In the genomic region with DNA sequence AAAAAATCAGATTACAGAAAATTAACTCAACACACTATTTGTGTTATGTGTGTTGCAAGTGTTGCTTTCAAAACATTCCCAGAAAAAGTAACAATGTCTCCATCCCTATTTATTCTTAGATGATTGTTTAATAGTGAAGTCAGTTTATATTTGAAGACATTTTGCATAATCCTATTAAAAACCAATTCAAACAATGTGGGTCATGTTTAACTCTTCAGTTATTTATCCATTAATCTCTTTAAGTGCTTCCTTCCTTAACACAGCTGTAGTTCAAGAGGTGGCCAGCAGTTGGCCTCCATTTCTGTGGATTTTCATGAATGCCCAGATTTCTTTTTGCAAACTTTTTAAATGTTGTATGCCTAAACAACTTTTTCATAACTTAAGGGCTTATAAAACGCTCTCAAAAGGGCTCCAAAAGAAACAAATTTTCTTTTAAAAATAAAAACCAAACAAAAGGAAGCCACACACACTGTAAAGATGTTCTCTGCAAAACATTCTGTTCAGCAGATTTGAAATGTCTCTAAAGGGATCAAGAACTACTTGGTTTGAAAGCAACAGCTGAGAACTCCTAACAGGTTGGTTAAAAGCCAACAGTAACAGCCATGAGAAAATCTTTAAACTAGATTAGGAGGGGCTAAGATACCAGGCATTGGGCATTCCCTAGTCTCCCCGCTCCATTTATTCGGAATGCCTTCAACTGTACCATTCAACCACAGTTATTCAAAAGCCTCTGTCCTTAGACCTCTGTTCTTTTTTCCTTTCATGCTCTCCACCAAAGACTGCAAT, we compare ENCODE assay signal across 10 cellular contexts.
DNase-seq lines count a peak whose midpoint lies in the region; ATAC-seq, FAIRE-seq and TF ChIP-seq lines count a peak whose summit lies in the region.
"Had no signal": no experiment of that assay in that cellular context is flagged by ENCODE, and none has a peak within 500 bp of the region (broad histone marks: within the 10 kb centered on the region; RNA-seq: fewer than 3 reads in every experiment).

No MANE protein-coding gene starts in this region.

- H3K27me3 ChIP-seq in HAP-1 (ENCODE audit: low read depth) (no peaks in the 10 kb centered on the region), upper lobe of left lung (no peaks in the 10 kb centered on the region)

- H3K4me3 ChIP-seq in HAP-1 (no peak overlapping the region), upper lobe of left lung (no peak overlapping the region)

- 81 to 82% methylated on average over 3 of the region's 3 CpGs for WGBS in upper lobe of left lung, 2 donors

- H3K27ac ChIP-seq in upper lobe of left lung: peak overlapping the region in 3 of 4 donors; percentile 32 to 36 (median 32)

- no peak for ATAC-seq in upper lobe of left lung (ENCODE audit: low FRiP score in 2 of 2)
- ATAC-seq in GM18511 (IDR thresholded peaks at IDR 0.05; ENCODE audit: unreplicated experiment): no peak
- ATAC-seq in GM21423 (IDR thresholded peaks at IDR 0.05; ENCODE audit: unreplicated experiment): no peak
- no peak for ATAC-seq in GM18861 (IDR thresholded peaks at IDR 0.05; ENCODE audit: unreplicated experiment)
- ATAC-seq: T-helper 17 cell had no signal

- peaks cover under 1% of the 10 kb centered on the region; the same call in 1 of the 2 replicates for H3K36me3 ChIP-seq in HAP-1 (replicated peaks)
- H3K36me3 ChIP-seq in upper lobe of left lung: no peaks in the 10 kb centered on the region

- peak; percentile 51 for FAIRE-seq in TTC549 (lab: Jason Lieb, UNC)

- no peak for TF ChIP-seq EP300 in upper lobe of left lung (IDR thresholded peaks at IDR 0.05)

- peaks cover 2% of the 10 kb centered on the region for H3K9me3 Mint-ChIP-seq in glutamatergic neuron (ENCODE audit: unreplicated experiment)

- in situ Hi-C loops in HAP-1 (cut with MboI; ENCODE audit: low sequenced_read_pairs): no loop called here

- H3K9me3 ChIP-seq in HAP-1: no peaks in the 10 kb centered on the region
- peaks cover 0 to 5% (median 3%) of the 10 kb centered on the region in 4 donors for H3K9me3 ChIP-seq in upper lobe of left lung

- TF ChIP-seq CTCF in glutamatergic neuron (IDR thresholded peaks at IDR 0.05; ENCODE audit: partially characterized antibody, unreplicated experiment) (peak; percentile 79), upper lobe of left lung (IDR thresholded peaks at IDR 0.05) (peak in 4 of 6 experiments; percentile 24 to 34 (median 28))

- no peak overlapping the region for H3K4me3 Mint-ChIP-seq in glutamatergic neuron (ENCODE audit: unreplicated experiment)
- H3K4me3 Mint-ChIP-seq: T-helper 17 cell had no signal

- peak overlapping the region; percentile 5 for H3K27ac Mint-ChIP-seq in glutamatergic neuron (ENCODE audit: unreplicated experiment)
- H3K27ac Mint-ChIP-seq: T-helper 17 cell had no signal

- H3K4me1 ChIP-seq in HAP-1: peaks cover 6% of the 10 kb centered on the region
- peaks cover 12 to 29% (median 19%) of the 10 kb centered on the region in 4 donors for H3K4me1 ChIP-seq in upper lobe of left lung

- no peaks in the 10 kb centered on the region for H3K36me3 Mint-ChIP-seq in glutamatergic neuron (ENCODE audit: unreplicated experiment)

- DNase-seq in HAP-1 (ENCODE audit: low spot score in 2 of 2) (peak; percentile 13 to 40), glutamatergic neuron (peak; percentile 19), upper lobe of left lung (no peak)
- DNase-seq: activated gamma-delta T cell treated with Interleukin-2 at 50 U/mL for 16 hours, NCI-H1105, T-helper 17 cell had no signal

- peaks cover 4% of the 10 kb centered on the region for H3K4me1 Mint-ChIP-seq in glutamatergic neuron (ENCODE audit: low read depth, unreplicated experiment)

- TF ChIP-seq POLR2A in upper lobe of left lung (IDR thresholded peaks at IDR 0.05): no peak

- no peaks in the 10 kb centered on the region for H3K27me3 Mint-ChIP-seq in glutamatergic neuron (ENCODE audit: unreplicated experiment)
- H3K27me3 Mint-ChIP-seq: T-helper 17 cell had no signal

Comparison
In these comparisons a context has a peak if more than half of its experiments do, and no peak if none do; other contexts are left out.
1. DNase-seq: peak in HAP-1 (2 of 2) and glutamatergic neuron (single experiment); none in upper lobe of left lung (0 of 2).